30 cellular contexts compared by ENCODE assay signal in genomic region chr2:11458753-11459152, GRCh38. TPM values are rescaled to one million over a fixed set of nuclear protein-coding genes. Genes with fewer than 3 reads are reported as not detected.
DNase-seq lines count a peak whose midpoint lies in the region; ATAC-seq and TF ChIP-seq lines count a peak whose summit lies in the region.
"Had no signal": no experiment of that assay in that cellular context is flagged by ENCODE, and none has a peak within 500 bp of the region (broad histone marks: within the 10 kb centered on the region; RNA-seq: fewer than 3 reads in every experiment).

No MANE protein-coding gene starts in this region.

- no peak for ATAC-seq in DND-41 (ENCODE audit: insufficient read depth, low read depth)
- ATAC-seq in WTC11: no peak; the same call in 1 of the 2 replicates
- peak; percentile 71 to 73 for ATAC-seq in left cardiac atrium
- peak; percentile 87 to 94 (median 90) for ATAC-seq in psoas muscle
- no peak for ATAC-seq in GM18520 (IDR thresholded peaks at IDR 0.05; ENCODE audit: unreplicated experiment)
- no peak for ATAC-seq in HG03108 (IDR thresholded peaks at IDR 0.05; ENCODE audit: unreplicated experiment)
- ATAC-seq: activated T-cell treated with anti-CD3 and anti-CD28 coated beads, Interleukin-2, amount 50 U/mL, for 72 hours; CD8-positive, alpha-beta T cell; gastroesophageal sphincter had no signal

- DNase-seq in DND-41 (no peak), WTC11 (ENCODE audit: low spot score) (no peak), left cardiac atrium (no peak), psoas muscle (no peak), NCI-H69 (lab: John Stamatoyannopoulos, UW) (no peak)
- DNase-seq: ACHN; activated CD4-positive, alpha-beta memory T cell treated with anti-CD3 and anti-CD28 coated beads for 36 hours; activated CD4-positive, alpha-beta T cell treated with anti-CD3 and anti-CD28 coated beads for 1 hour; activated naive CD4-positive, alpha-beta T cell treated with Interleukin-2 at 50 U/mL for 16 hours; activated T-cell treated with anti-CD3 and anti-CD28 coated beads, Interleukin-2, amount 50 U/mL, for 72 hours; brain microvascular endothelial cell; CD8-positive, alpha-beta T cell; GM23248; hippocampal formation; KBM-7; left colon; mesenchymal stem cell; MG63; naive B cell; NCI-H1105 treated with DMSO at 0.1 percent for 48 hours; NCI-H187 treated with DMSO at 0.1 percent for 48 hours; NCI-H524; testis had no signal

- peaks cover 26% of the 10 kb centered on the region for H3K4me1 Mint-ChIP-seq in WTC11

- H3K4me2 ChIP-seq in DND-41 (ENCODE audit: insufficient read depth, low read length): peak overlapping the region; percentile 9; the same call in 1 of the 2 replicates

- H3K9me3 Mint-ChIP-seq in WTC11: no peaks in the 10 kb centered on the region
- H3K9me3 Mint-ChIP-seq: activated CD4-positive, alpha-beta memory T cell treated with anti-CD3 and anti-CD28 coated beads for 36 hours; activated T-cell treated with anti-CD3 and anti-CD28 coated beads, Interleukin-2, amount 50 U/mL, for 72 hours; CD8-positive, alpha-beta T cell; naive B cell; stimulated activated naive CD8-positive, alpha-beta T cell treated with anti-CD3 and anti-CD28 coated beads, Interleukin-15, Interleukin-2, amounts not matched to agents 100 ng/mL and 50 ng/mL, for 24 hours had no signal

- H3K4me1 ChIP-seq in DND-41 (ENCODE audit: insufficient read depth, low read length) (peaks cover 43% of the 10 kb centered on the region), psoas muscle (peaks cover 64% of the 10 kb centered on the region)
- H3K4me1 ChIP-seq: prostate gland had no signal

- TF ChIP-seq CTCF in DND-41 (IDR thresholded peaks at IDR 0.05; ENCODE audit: borderline replicate concordance, extremely low read depth, low read length, poor library complexity, severe bottlenecking) (no peak), WTC11 (IDR thresholded peaks at IDR 0.05) (no peak), psoas muscle (IDR thresholded peaks at IDR 0.05) (no peak)

- H4K20me1 ChIP-seq in DND-41 (ENCODE audit: insufficient read depth, low read length): peaks cover 70% of the 10 kb centered on the region; the same call in 1 of the 2 replicates

- H3K27me3 Mint-ChIP-seq in WTC11 (ENCODE audit: low read depth): no peaks in the 10 kb centered on the region
- H3K27me3 Mint-ChIP-seq: activated CD4-positive, alpha-beta memory T cell treated with anti-CD3 and anti-CD28 coated beads for 36 hours; B cell; naive B cell; stimulated activated naive CD8-positive, alpha-beta T cell treated with anti-CD3 and anti-CD28 coated beads, Interleukin-15, Interleukin-2, amounts not matched to agents 100 ng/mL and 50 ng/mL, for 24 hours had no signal

- H3K27me3 ChIP-seq in DND-41 (ENCODE audit: insufficient read depth, low read length, poor library complexity): no peaks in the 10 kb centered on the region
- H3K27me3 ChIP-seq in psoas muscle (ENCODE audit: insufficient read depth in 3 of 3, low read length in 2 of 3): no peaks in the 10 kb centered on the region
- H3K27me3 ChIP-seq: brain microvascular endothelial cell, gastroesophageal sphincter, MG63, testis had no signal

- H3K36me3 Mint-ChIP-seq in WTC11: peaks cover 8% of the 10 kb centered on the region

- H3K27ac ChIP-seq in DND-41 (ENCODE audit: low read length) (no peak overlapping the region), psoas muscle (peak overlapping the region; percentile 83)
- H3K27ac ChIP-seq: brain microvascular endothelial cell, gastroesophageal sphincter, GM23248, prostate gland, skin epidermis, testis had no signal

- H3K36me3 ChIP-seq in DND-41 (ENCODE audit: insufficient read depth, low read length) (peaks cover 53% of the 10 kb centered on the region), psoas muscle (ENCODE audit: insufficient read depth in 1 of 2, low read depth in 1 of 2) (peaks cover 0 to 51% of the 10 kb centered on the region in 2 donors)
- H3K36me3 ChIP-seq: prostate gland had no signal

- no peak overlapping the region for H2AFZ ChIP-seq in DND-41 (ENCODE audit: low read depth, low read length)
- H2AFZ ChIP-seq: GM23248 had no signal

- no peak overlapping the region for H3K4me3 Mint-ChIP-seq in WTC11
- H3K4me3 Mint-ChIP-seq: activated CD4-positive, alpha-beta memory T cell treated with anti-CD3 and anti-CD28 coated beads for 36 hours; activated T-cell treated with anti-CD3 and anti-CD28 coated beads, Interleukin-2, amount 50 U/mL, for 72 hours; B cell; CD8-positive, alpha-beta T cell; stimulated activated naive CD8-positive, alpha-beta T cell treated with anti-CD3 and anti-CD28 coated beads, Interleukin-15, Interleukin-2, amounts not matched to agents 100 ng/mL and 50 ng/mL, for 24 hours had no signal

- H3K27ac Mint-ChIP-seq in WTC11: peak overlapping the region; percentile 47
- H3K27ac Mint-ChIP-seq: activated CD4-positive, alpha-beta memory T cell treated with anti-CD3 and anti-CD28 coated beads for 36 hours; activated T-cell treated with anti-CD3 and anti-CD28 coated beads, Interleukin-2, amount 50 U/mL, for 72 hours; B cell; CD8-positive, alpha-beta T cell; stimulated activated naive CD8-positive, alpha-beta T cell treated with anti-CD3 and anti-CD28 coated beads, Interleukin-15, Interleukin-2, amounts not matched to agents 100 ng/mL and 50 ng/mL, for 24 hours had no signal

- peaks cover 92% of the 10 kb centered on the region for H3K79me2 ChIP-seq in DND-41 (ENCODE audit: insufficient read depth, low read length)

- H3K4me3 ChIP-seq in DND-41 (ENCODE audit: low read depth in 1 of 2, low read length in 2 of 2) (no peak overlapping the region), psoas muscle (peak overlapping the region; percentile 49)
- H3K4me3 ChIP-seq: gastroesophageal sphincter, GM23248, MG63, prostate gland, skin epidermis, testis had no signal

- POLR2A ChIA-PET in WTC11 (lab: Charles Lee): no interaction called here

- 29 to 37% (median 37%) methylated on average over 3 of the region's 3 CpGs for WGBS in psoas muscle, 3 donors

- CTCF ChIA-PET in WTC11 (lab: Charles Lee): interaction anchor here (0.9 to 2.0 kb wide), 7 partner anchors 12 to 326 kb away, joined by 3 to 9 read pairs (median 4); a partner anchor contains a TSS

- intact Hi-C loops in left cardiac atrium (cut with DNase I): no loop called here
- intact Hi-C loops in psoas muscle (cut with DNase I): no loop called here

- H3K9me3 ChIP-seq in DND-41 (ENCODE audit: insufficient read depth, low read length, severe bottlenecking) (no peaks in the 10 kb centered on the region), psoas muscle (no peaks in the 10 kb centered on the region)
- H3K9me3 ChIP-seq: gastroesophageal sphincter, MG63, prostate gland, testis had no signal

- no peak overlapping the region for H3K9ac ChIP-seq in DND-41 (ENCODE audit: low read depth, low read length)
- H3K9ac ChIP-seq: GM23248 had no signal

TF ChIP-seq in WTC11, 78 proteins besides CTCF, POLR2A, EP300 and RAD21:
- TF ChIP-seq NR3C1 (CRISPR knock-in tag; conservative IDR thresholded peaks at IDR 0.05; ENCODE audit: low read depth): no peak
- no peak for TF ChIP-seq ZNF671 (CRISPR knock-in tag; IDR thresholded peaks at IDR 0.05)
- no peak for TF ChIP-seq ATF6 (CRISPR knock-in tag; IDR thresholded peaks at IDR 0.05)
- TF ChIP-seq SMAD4 (CRISPR knock-in tag; IDR thresholded peaks at IDR 0.05): no peak
- TF ChIP-seq SOX15 (CRISPR knock-in tag; IDR thresholded peaks at IDR 0.05): no peak

RNA-seq across cellular contexts. Expression of gene E2F6, which starts 7.2 kb away (rescaled TPM):
- total RNA-seq in WTC11 (2021) (14.2 to 16.0 TPM (median 14.4 TPM) in 3 replicates), left cardiac atrium (10 to 100 TPM; 11.7 to 19.5 TPM), psoas muscle (10 to 100 TPM; 19.5 to 38.4 (median 25.7) TPM)
- polyA plus RNA-seq in psoas muscle: 10 to 100 TPM; 20.7 to 56.4 (median 31.3) TPM

Comparison
In these comparisons a context has a peak if more than half of its experiments do, and no peak if none do; other contexts are left out.
1. ATAC-seq: peak in left cardiac atrium (2 of 2) and psoas muscle (4 of 4); none in DND-41 (single experiment), WTC11 (single experiment), GM18520 (single experiment) and HG03108 (single experiment).